8 cellular contexts compared by ENCODE assay signal in genomic region chr2:196168181-196168580, GRCh38. TPM values are rescaled to one million over a fixed set of nuclear protein-coding genes. Genes with fewer than 3 reads are reported as not detected.
A peak's percentile ranks its signal among the peaks of the same experiment; 100 is the strongest.
DNase-seq lines count a peak whose midpoint lies in the region; ATAC-seq and TF ChIP-seq lines count a peak whose summit lies in the region.

No MANE protein-coding gene starts in this region.

- peak overlapping the region; percentile 98 for H3K4me3 Mint-ChIP-seq in activated naive CD8-positive, alpha-beta T cell treated with anti-CD3 and anti-CD28 coated beads, Interleukin-2, amount 10 ng/mL, durations not matched to agents 7 days and 5 days

- DNase-seq in HL-60 (ENCODE audit: low read depth in 1 of 2, low spot score in 1 of 2) (no peak), COR-L47 (lab: John Stamatoyannopoulos, UW) (no peak), activated gamma-delta T cell (lab: John Stamatoyannopoulos, UW) (no peak), GM20000 (ENCODE audit: low spot score) (no peak)
- no peak for DNase-seq in activated naive CD8-positive, alpha-beta T cell treated with anti-CD3 and anti-CD28 coated beads, Interleukin-2, amount 10 ng/mL, durations not matched to agents 7 days and 5 days

- WGBS in mesodermal cell (ENCODE audit: insufficient coverage in 2 of 2), 2 experiments = no CpG with 5 or more reads among the region's 4 CpGs

- H3K4me3 ChIP-seq in BLaER1 (peak overlapping the region; percentile 98), HL-60 (replicated peaks; ENCODE audit: insufficient read depth, low read length) (peak overlapping the region; percentile 66), mesodermal cell (ENCODE audit: extremely low read depth, insufficient read depth, low read length, poor library complexity, severe bottlenecking) (peak overlapping the region; percentile 82)

- H3K9me3 Mint-ChIP-seq in activated naive CD8-positive, alpha-beta T cell treated with anti-CD3 and anti-CD28 coated beads, Interleukin-2, amount 10 ng/mL, durations not matched to agents 7 days and 5 days = no peaks in the 10 kb centered on the region

- peak overlapping the region; percentile 96 for H3K27ac ChIP-seq in BLaER1
- H3K27ac ChIP-seq in HL-60 (replicated peaks) = peak overlapping the region; percentile 95
- H3K27ac ChIP-seq in mesodermal cell (ENCODE audit: low read depth, low read length, severe bottlenecking) = no peak overlapping the region

- H3K27ac Mint-ChIP-seq in activated naive CD8-positive, alpha-beta T cell treated with anti-CD3 and anti-CD28 coated beads, Interleukin-2, amount 10 ng/mL, durations not matched to agents 7 days and 5 days = peak overlapping the region; percentile 99

- TF ChIP-seq CTCF in HL-60 (IDR thresholded peaks at IDR 0.05; ENCODE audit: insufficient read depth, low read length) = no peak
- no peak for TF ChIP-seq CTCF in GM20000 (IDR thresholded peaks at IDR 0.05; ENCODE audit: extremely low read depth, missing control alignments)

- no peak for ATAC-seq in activated naive CD8-positive, alpha-beta T cell treated with anti-CD3 and anti-CD28 coated beads, Interleukin-2, amount 10 ng/mL, durations not matched to agents 7 days and 5 days (ENCODE audit: low read depth)
- ATAC-seq in HG03280 (IDR thresholded peaks at IDR 0.05; ENCODE audit: unreplicated experiment) = no peak

- H3K27me3 Mint-ChIP-seq in activated naive CD8-positive, alpha-beta T cell treated with anti-CD3 and anti-CD28 coated beads, Interleukin-2, amount 10 ng/mL, durations not matched to agents 7 days and 5 days = no peaks in the 10 kb centered on the region

- POLR2A ChIA-PET in activated naive CD8-positive, alpha-beta T cell treated with anti-CD3 and anti-CD28 coated beads, Interleukin-2, amount 10 ng/mL, durations not matched to agents 7 days and 5 days (lab: Charles Lee) = interaction anchor here (1.4 to 12.2 kb wide), 9 partner anchors 10 to 107 kb away, joined by 6 to 154 read pairs (median 26); no protein-coding TSS in a partner anchor

- peaks cover 67% of the 10 kb centered on the region for H4K20me1 ChIP-seq in BLaER1

- H3K4me2 ChIP-seq in BLaER1 = peak overlapping the region; percentile 95

- H3K9ac ChIP-seq in BLaER1 = peak overlapping the region; percentile 76

- no peaks in the 10 kb centered on the region for H3K9me3 ChIP-seq in BLaER1
- H3K9me3 ChIP-seq in mesodermal cell (ENCODE audit: control insufficient read depth, low read length) = no peaks in the 10 kb centered on the region

- H3K4me1 Mint-ChIP-seq in activated naive CD8-positive, alpha-beta T cell treated with anti-CD3 and anti-CD28 coated beads, Interleukin-2, amount 10 ng/mL, durations not matched to agents 7 days and 5 days = peaks cover 27% of the 10 kb centered on the region

- H3K27me3 ChIP-seq in BLaER1 (no peaks in the 10 kb centered on the region), HL-60 (ENCODE audit: insufficient read depth, poor library complexity, severe bottlenecking) (no peaks in the 10 kb centered on the region)

- H3K36me3 Mint-ChIP-seq in activated naive CD8-positive, alpha-beta T cell treated with anti-CD3 and anti-CD28 coated beads, Interleukin-2, amount 10 ng/mL, durations not matched to agents 7 days and 5 days = peaks cover 71% of the 10 kb centered on the region

- peaks cover 8% of the 10 kb centered on the region; the same call in 1 of the 2 replicates for H3K36me3 ChIP-seq in BLaER1
- peaks cover 11% of the 10 kb centered on the region for H3K36me3 ChIP-seq in mesodermal cell (ENCODE audit: control insufficient read depth, insufficient read depth, low read length)

- H3K4me1 ChIP-seq in BLaER1 = peaks cover 60% of the 10 kb centered on the region
- H3K4me1 ChIP-seq in mesodermal cell (ENCODE audit: control insufficient read depth, insufficient read depth, low read length, poor library complexity, severe bottlenecking) = peaks cover 18% of the 10 kb centered on the region

RNA-seq across cellular contexts. Expression of gene STK17B, which starts 3.2 kb away (rescaled TPM):
- 100 to 1,000 TPM; 476 to 483 TPM for total RNA-seq in activated naive CD8-positive, alpha-beta T cell treated with anti-CD3 and anti-CD28 coated beads, Interleukin-2, amount 10 ng/mL, durations not matched to agents 7 days and 5 days
- 22.7 TPM for polyA plus RNA-seq in mesodermal cell (2013, experiment 1 of 2)
- 29.4 TPM for polyA plus RNA-seq in mesodermal cell (2013, experiment 2 of 2)
